ENCODE assay signal across 8 cellular contexts in the genomic region with DNA sequence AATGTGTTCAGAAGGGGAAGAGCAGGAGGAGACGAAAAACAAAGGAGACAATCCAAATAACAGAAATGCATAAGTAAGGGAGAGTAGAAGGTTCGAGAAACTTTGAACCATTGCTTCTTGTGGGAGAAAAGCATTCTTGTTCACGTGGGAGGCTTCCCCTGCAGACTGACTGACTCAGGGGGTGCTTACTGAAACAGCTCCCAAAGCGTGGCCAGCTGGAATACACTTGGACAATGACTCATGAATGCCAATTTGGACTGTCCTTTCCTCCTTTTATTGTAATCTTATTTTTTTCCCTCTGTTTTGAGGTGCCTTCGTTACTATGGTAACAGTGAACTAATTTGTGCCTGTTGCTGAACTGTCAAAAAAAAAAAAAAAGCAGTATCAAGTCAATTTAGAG.
DNase-seq lines count a peak whose midpoint lies in the region; TF ChIP-seq lines count a peak whose summit lies in the region.

No MANE protein-coding gene starts in this region.

- DNase-seq in NCI-H146 (lab: John Stamatoyannopoulos, UW) (peak; percentile 36), NCI-H146 treated with DMSO at 0.1 percent for 48 hours (lab: John Stamatoyannopoulos, UW; ENCODE audit: unreplicated experiment) (no peak), glomerular visceral epithelial cell (ENCODE audit: extremely low spot score) (peak; percentile 23), stromal cell of bone marrow (ENCODE audit: low read depth) (peak; percentile 84), NCI-H345 (lab: John Stamatoyannopoulos, UW) (no peak), BE2C (no peak), SIG-M5 (lab: John Stamatoyannopoulos, UW) (no peak)

- no peaks in the 10 kb centered on the region for H3K36me3 ChIP-seq in BE2C

- no peaks in the 10 kb centered on the region for H3K9me3 ChIP-seq in BE2C

- no peak overlapping the region for H3K4me3 ChIP-seq in BE2C (ENCODE audit: low read depth, low read length)

- H3K4me1 ChIP-seq in BE2C = no peaks in the 10 kb centered on the region

- TF ChIP-seq CTCF in BE2C (IDR thresholded peaks at IDR 0.05; ENCODE audit: low read depth, low read length) = no peak

- peak overlapping the region; percentile 43 for H3K27ac ChIP-seq in angular gyrus (ENCODE audit: low read depth, low read length)

- no peaks in the 10 kb centered on the region for H3K27me3 ChIP-seq in BE2C

Comparison
In these comparisons a context has a peak if more than half of its experiments do, and no peak if none do; other contexts are left out.
1. DNase-seq: peak in NCI-H146 (single experiment), glomerular visceral epithelial cell (single experiment) and stromal cell of bone marrow (single experiment); none in NCI-H146 treated with DMSO at 0.1 percent for 48 hours (single experiment), NCI-H345 (single experiment), BE2C (single experiment) and SIG-M5 (single experiment).